In the genomic region with DNA sequence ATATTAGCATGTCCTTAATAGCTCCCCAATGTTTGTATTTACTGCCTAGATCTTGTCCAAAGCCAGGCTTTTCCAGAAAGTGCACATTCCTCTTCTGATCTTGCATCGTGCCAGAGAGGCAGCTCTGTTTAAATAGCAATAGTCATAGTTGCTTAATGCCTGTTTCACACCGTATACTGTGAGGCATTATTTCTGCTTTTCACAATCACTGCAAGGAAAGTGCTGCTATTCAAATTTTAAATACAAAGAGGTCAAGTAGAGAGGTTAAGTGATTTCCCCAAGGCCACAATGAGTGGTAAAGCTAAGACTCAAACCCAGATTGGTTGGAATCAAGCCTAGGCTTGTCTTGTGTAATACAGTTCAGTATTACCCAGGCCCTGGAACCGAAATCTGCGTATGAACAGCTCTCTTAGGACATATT, we compare ENCODE assay signal across 9 cellular contexts.
DNase-seq lines count a peak whose midpoint lies in the region; ATAC-seq and TF ChIP-seq lines count a peak whose summit lies in the region.
"Had no signal": no experiment of that assay in that cellular context is flagged by ENCODE, and none has a peak within 500 bp of the region (broad histone marks: within the 10 kb centered on the region; RNA-seq: fewer than 3 reads in every experiment).

No MANE protein-coding gene starts in this region.

- DNase-seq in heart left ventricle (no peak), right atrium auricular region (ENCODE audit: low spot score) (no peak), cardiac fibroblast (ENCODE audit: low read depth in 2 of 2) (peak; percentile 68 to 90), memory B cell (ENCODE audit: low spot score in 2 of 2) (no peak), upper lobe of right lung (no peak), T-helper 17 cell (no peak), NCI-H128 (lab: John Stamatoyannopoulos, UW; ENCODE audit: unreplicated experiment) (no peak)
- no peak for DNase-seq in stimulated activated CD4-positive, alpha-beta T cell treated with anti-CD3 and anti-CD28 coated beads, Interleukin-2, amount 100 ng/mL, for 48 hours

- H3K27me3 Mint-ChIP-seq in memory B cell (no peaks in the 10 kb centered on the region), T-helper 17 cell (no peaks in the 10 kb centered on the region)

- WGBS in heart left ventricle, 4 donors = 79 to 94% (median 85%) methylated on average over 4 of the region's 4 CpGs

- H3K4me1 ChIP-seq in heart left ventricle = peaks cover 0 to 61% (median 0%) of the 10 kb centered on the region in 12 donors
- H3K4me1 ChIP-seq in right atrium auricular region = peaks cover 0 to 3% of the 10 kb centered on the region in 2 donors
- H3K4me1 ChIP-seq in upper lobe of right lung = peaks cover 38% of the 10 kb centered on the region

- H3K27ac Mint-ChIP-seq in memory B cell = peak overlapping the region; percentile 78
- H3K27ac Mint-ChIP-seq in T-helper 17 cell = no peak overlapping the region

- H3K4me3 ChIP-seq in heart left ventricle (no peak overlapping the region), right atrium auricular region (no peak overlapping the region), cardiac fibroblast (replicated peaks in 1 of 2; ENCODE audit: low read depth in 2 of 2, low read length in 2 of 2) (no peak overlapping the region), upper lobe of right lung (no peak overlapping the region)

- peaks cover 2% of the 10 kb centered on the region for H3K36me3 Mint-ChIP-seq in memory B cell
- no peaks in the 10 kb centered on the region for H3K36me3 Mint-ChIP-seq in T-helper 17 cell (ENCODE audit: low read depth)

- intact Hi-C loops in heart left ventricle (cut with DNase I) = no loop called here
- intact Hi-C loops in upper lobe of right lung (cut with DNase I) = no loop called here

- ATAC-seq in heart left ventricle = peak in 3 of 4 donors; percentile 27 to 67 (median 48)
- peak; percentile 3 for ATAC-seq in memory B cell (ENCODE audit: low read depth)
- ATAC-seq in upper lobe of right lung = peak; percentile 80
- ATAC-seq in T-helper 17 cell = no peak

- H3K27me3 ChIP-seq in heart left ventricle (no peaks in the 10 kb centered on the region), right atrium auricular region (no peaks in the 10 kb centered on the region), upper lobe of right lung (no peaks in the 10 kb centered on the region)

- peak overlapping the region in 1 of 12 donors; percentile 79 for H3K27ac ChIP-seq in heart left ventricle
- no peak overlapping the region for H3K27ac ChIP-seq in right atrium auricular region
- peak overlapping the region; percentile 43 for H3K27ac ChIP-seq in upper lobe of right lung
- H3K27ac ChIP-seq: KMS-11 had no signal

- H3K4me3 Mint-ChIP-seq in memory B cell (no peak overlapping the region), T-helper 17 cell (no peak overlapping the region)

- H3K4me1 Mint-ChIP-seq in memory B cell (peaks cover 48% of the 10 kb centered on the region), T-helper 17 cell (peaks cover 28% of the 10 kb centered on the region)

- no peak for TF ChIP-seq POLR2A in heart left ventricle (IDR thresholded peaks at IDR 0.05)

- peaks cover 7% of the 10 kb centered on the region for H3K9me3 Mint-ChIP-seq in memory B cell

- H3K36me3 ChIP-seq in heart left ventricle = no peaks in the 10 kb centered on the region
- H3K36me3 ChIP-seq in right atrium auricular region = no peaks in the 10 kb centered on the region
- no peaks in the 10 kb centered on the region for H3K36me3 ChIP-seq in upper lobe of right lung

- no peak for TF ChIP-seq CTCF in heart left ventricle (IDR thresholded peaks at IDR 0.05)
- TF ChIP-seq CTCF in right atrium auricular region (IDR thresholded peaks at IDR 0.05) = no peak
- no peak for TF ChIP-seq CTCF in cardiac fibroblast (IDR thresholded peaks at IDR 0.05; ENCODE audit: low read depth, low read length)
- no peak for TF ChIP-seq CTCF in upper lobe of right lung (IDR thresholded peaks at IDR 0.05)

- H3K9me3 ChIP-seq in heart left ventricle = peaks cover 0 to 26% (median 6%) of the 10 kb centered on the region in 12 donors
- H3K9me3 ChIP-seq in right atrium auricular region = peaks cover 0 to 15% of the 10 kb centered on the region in 2 donors
- H3K9me3 ChIP-seq in upper lobe of right lung = no peaks in the 10 kb centered on the region
- H3K9me3 ChIP-seq in T-helper 17 cell (ENCODE audit: control insufficient read depth, low read length, poor library complexity, severe bottlenecking) = no peaks in the 10 kb centered on the region

Comparison
In these comparisons a context has a peak if more than half of its experiments do, and no peak if none do; other contexts are left out.
1. DNase-seq: peak in cardiac fibroblast (2 of 2); none in heart left ventricle (0 of 5), right atrium auricular region (single experiment), memory B cell (0 of 2), upper lobe of right lung (single experiment), T-helper 17 cell (0 of 3), stimulated activated CD4-positive, alpha-beta T cell treated with anti-CD3 and anti-CD28 coated beads, Interleukin-2, amount 100 ng/mL, for 48 hours (0 of 2) and NCI-H128 (single experiment).